ENCODE assay signal across 13 cellular contexts in the genomic region with DNA sequence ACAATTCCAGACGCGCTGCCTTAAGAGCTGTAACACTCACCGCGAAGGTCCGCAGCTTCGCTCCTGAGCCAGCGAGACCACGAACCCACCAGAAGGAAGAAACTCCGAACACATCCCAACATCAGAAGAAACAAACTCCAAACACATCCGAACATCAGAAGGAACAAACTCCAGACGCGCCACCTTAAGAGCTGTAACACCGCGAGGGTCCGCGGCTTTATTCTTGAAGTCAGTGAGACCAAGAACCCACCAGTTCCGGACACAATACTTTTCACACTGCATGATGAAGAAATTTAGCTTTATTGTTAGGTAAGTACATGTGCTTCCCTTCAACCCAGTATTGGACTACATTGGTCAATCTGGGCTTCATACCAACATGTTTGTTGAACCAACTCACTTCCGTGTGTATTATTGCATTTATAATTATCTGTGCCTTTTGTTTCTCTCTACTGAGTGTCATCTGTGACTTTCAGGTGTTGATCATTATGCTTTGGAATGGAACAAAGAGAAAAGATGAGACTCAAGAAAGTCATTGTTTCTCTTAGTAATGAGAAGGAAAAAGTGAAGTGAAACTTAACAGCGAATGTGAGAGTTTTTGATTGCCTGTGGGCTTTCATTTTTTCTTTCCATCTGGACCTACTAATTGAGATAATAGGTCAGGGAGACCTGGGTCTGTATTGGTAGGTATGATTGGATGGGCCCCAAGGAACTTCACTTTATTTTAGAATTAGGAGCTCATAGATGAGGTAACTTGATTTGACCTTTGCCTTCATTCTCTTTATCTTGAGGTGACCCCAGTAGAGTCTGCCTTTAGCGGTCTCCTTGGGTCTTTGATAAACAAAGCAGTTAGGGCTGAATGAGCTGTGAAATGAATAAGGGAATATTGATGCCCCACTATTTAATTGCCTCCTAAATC.
DNase-seq lines count a peak whose midpoint lies in the region; ATAC-seq and TF ChIP-seq lines count a peak whose summit lies in the region.
"Had no signal": no experiment of that assay in that cellular context is flagged by ENCODE, and none has a peak within 500 bp of the region (broad histone marks: within the 10 kb centered on the region; RNA-seq: fewer than 3 reads in every experiment).

No MANE protein-coding gene starts in this region.

- peaks cover 1% of the 10 kb centered on the region for H3K36me3 Mint-ChIP-seq in progenitor cell of endocrine pancreas (ENCODE audit: insufficient read depth)
- H3K36me3 Mint-ChIP-seq in activated naive CD8-positive, alpha-beta T cell treated with anti-CD3 and anti-CD28 coated beads, Interleukin-2, amount 50 U/mL, for 24 hours (ENCODE audit: low read depth): no peaks in the 10 kb centered on the region
- H3K36me3 Mint-ChIP-seq: activated CD4-positive, alpha-beta memory T cell treated with anti-CD3 and anti-CD28 coated beads for 36 hours; activated naive CD8-positive, alpha-beta T cell treated with anti-CD3 and anti-CD28 coated beads, Interleukin-2, amount 10 ng/mL, durations not matched to agents 7 days and 5 days; memory B cell had no signal

- no peaks in the 10 kb centered on the region for H3K27me3 Mint-ChIP-seq in progenitor cell of endocrine pancreas
- peaks cover 4% of the 10 kb centered on the region for H3K27me3 Mint-ChIP-seq in activated naive CD8-positive, alpha-beta T cell treated with anti-CD3 and anti-CD28 coated beads, Interleukin-2, amount 50 U/mL, for 24 hours

- peaks cover 6% of the 10 kb centered on the region for H3K4me1 Mint-ChIP-seq in progenitor cell of endocrine pancreas (ENCODE audit: low read depth)
- no peaks in the 10 kb centered on the region for H3K4me1 Mint-ChIP-seq in activated naive CD8-positive, alpha-beta T cell treated with anti-CD3 and anti-CD28 coated beads, Interleukin-2, amount 50 U/mL, for 24 hours
- H3K4me1 Mint-ChIP-seq: activated naive CD8-positive, alpha-beta T cell treated with anti-CD3 and anti-CD28 coated beads, Interleukin-2, amount 10 ng/mL, durations not matched to agents 7 days and 5 days had no signal

- no peak for TF ChIP-seq POLR2A in lower leg skin (IDR thresholded peaks at IDR 0.05)

- peak overlapping the region; percentile 73 for H3K27ac Mint-ChIP-seq in progenitor cell of endocrine pancreas
- no peak overlapping the region for H3K27ac Mint-ChIP-seq in activated naive CD8-positive, alpha-beta T cell treated with anti-CD3 and anti-CD28 coated beads, Interleukin-2, amount 50 U/mL, for 24 hours
- H3K27ac Mint-ChIP-seq: activated CD4-positive, alpha-beta memory T cell treated with anti-CD3 and anti-CD28 coated beads for 36 hours; activated naive CD8-positive, alpha-beta T cell treated with anti-CD3 and anti-CD28 coated beads, Interleukin-2, amount 10 ng/mL, durations not matched to agents 7 days and 5 days; memory B cell had no signal

- TF ChIP-seq CTCF in progenitor cell of endocrine pancreas (IDR thresholded peaks at IDR 0.05; ENCODE audit: unreplicated experiment) (no peak), lower leg skin (IDR thresholded peaks at IDR 0.05) (no peak)

- WGBS in lower leg skin, 2 donors: 94 to 98% methylated on average over 20 of the region's 20 CpGs

- peaks cover 6% of the 10 kb centered on the region for H3K9me3 Mint-ChIP-seq in progenitor cell of endocrine pancreas (ENCODE audit: low read depth)
- H3K9me3 Mint-ChIP-seq in activated naive CD8-positive, alpha-beta T cell treated with anti-CD3 and anti-CD28 coated beads, Interleukin-2, amount 50 U/mL, for 24 hours: no peaks in the 10 kb centered on the region
- H3K9me3 Mint-ChIP-seq: activated CD4-positive, alpha-beta memory T cell treated with anti-CD3 and anti-CD28 coated beads for 36 hours; activated naive CD8-positive, alpha-beta T cell treated with anti-CD3 and anti-CD28 coated beads, Interleukin-2, amount 10 ng/mL, durations not matched to agents 7 days and 5 days; memory B cell had no signal

- ATAC-seq in GM18909 (IDR thresholded peaks at IDR 0.05; ENCODE audit: poor library complexity, unreplicated experiment): peak; percentile 96
- peak; percentile 97 for ATAC-seq in GM21619 (IDR thresholded peaks at IDR 0.05; ENCODE audit: unreplicated experiment)
- ATAC-seq in HG03097 (IDR thresholded peaks at IDR 0.05; ENCODE audit: low FRiP score, unreplicated experiment): peak; percentile 94
- no peak for ATAC-seq in activated naive CD8-positive, alpha-beta T cell treated with anti-CD3 and anti-CD28 coated beads, Interleukin-2, amount 50 U/mL, for 24 hours

- no peak for DNase-seq in progenitor cell of endocrine pancreas (ENCODE audit: low spot score, unreplicated experiment)
- no peak for DNase-seq in kidney glomerular epithelial cell (lab: John Stamatoyannopoulos, UW)
- DNase-seq in cardiac septum (ENCODE audit: low spot score): no peak
- no peak for DNase-seq in activated naive CD8-positive, alpha-beta T cell treated with anti-CD3 and anti-CD28 coated beads, Interleukin-2, amount 50 U/mL, for 24 hours
- no peak for DNase-seq in lower leg skin (ENCODE audit: low spot score in 2 of 2)
- DNase-seq: activated CD4-positive, alpha-beta memory T cell treated with anti-CD3 and anti-CD28 coated beads for 36 hours; activated naive CD8-positive, alpha-beta T cell treated with anti-CD3 and anti-CD28 coated beads, Interleukin-2, amount 10 ng/mL, durations not matched to agents 7 days and 5 days; Caco-2; dorsolateral prefrontal cortex had no signal

- intact Hi-C loops in cardiac septum (cut with DNase I): no loop called here
- intact Hi-C loops in lower leg skin (cut with DNase I; ENCODE audit: low total_unique reads): loop anchor here (5.0 kb wide), 1 partner anchor 1991 kb away; no protein-coding TSS in a partner anchor

- no peak overlapping the region for H3K4me3 Mint-ChIP-seq in progenitor cell of endocrine pancreas (ENCODE audit: low read depth)
- no peak overlapping the region for H3K4me3 Mint-ChIP-seq in activated naive CD8-positive, alpha-beta T cell treated with anti-CD3 and anti-CD28 coated beads, Interleukin-2, amount 50 U/mL, for 24 hours
- H3K4me3 Mint-ChIP-seq: activated CD4-positive, alpha-beta memory T cell treated with anti-CD3 and anti-CD28 coated beads for 36 hours; activated naive CD8-positive, alpha-beta T cell treated with anti-CD3 and anti-CD28 coated beads, Interleukin-2, amount 10 ng/mL, durations not matched to agents 7 days and 5 days; memory B cell had no signal

- no peak overlapping the region for H3K4me3 ChIP-seq in lower leg skin (ENCODE audit: low read depth, poor library complexity, severe bottlenecking)
- H3K4me3 ChIP-seq: dorsolateral prefrontal cortex had no signal
